In genomic region chr1:65691962-65692361, GRCh38 we compare ENCODE assay signal across 12 cellular contexts.
DNase-seq lines count a peak whose midpoint lies in the region; ATAC-seq and TF ChIP-seq lines count a peak whose summit lies in the region.
"Had no signal": no experiment of that assay in that cellular context is flagged by ENCODE, and none has a peak within 500 bp of the region (broad histone marks: within the 10 kb centered on the region; RNA-seq: fewer than 3 reads in every experiment).

No MANE protein-coding gene starts in this region.

- no peak overlapping the region for H2AFZ ChIP-seq in Karpas-422 (ENCODE audit: low read length)

- H3K27me3 ChIP-seq in Karpas-422 (ENCODE audit: low read length) = no peaks in the 10 kb centered on the region
- no peaks in the 10 kb centered on the region for H3K27me3 ChIP-seq in adipocyte (replicated peaks; ENCODE audit: control insufficient read depth, insufficient read depth, low read length)
- H3K27me3 ChIP-seq in left ventricle myocardium inferior (ENCODE audit: low read depth) = no peaks in the 10 kb centered on the region
- H3K27me3 ChIP-seq in suprapubic skin = no peaks in the 10 kb centered on the region
- H3K27me3 ChIP-seq: Peyer's patch had no signal

- 59% methylated on average over 3 of the region's 3 CpGs for WGBS in suprapubic skin

- no peaks in the 10 kb centered on the region for H3K36me3 ChIP-seq in Karpas-422 (ENCODE audit: insufficient read depth, low read length)
- H3K36me3 ChIP-seq in adipocyte (ENCODE audit: control insufficient read depth, insufficient read depth, low read length, severe bottlenecking) = no peaks in the 10 kb centered on the region
- H3K36me3 ChIP-seq in left ventricle myocardium inferior = no peaks in the 10 kb centered on the region
- H3K36me3 ChIP-seq in suprapubic skin = no peaks in the 10 kb centered on the region
- H3K36me3 ChIP-seq: Peyer's patch had no signal

- intact Hi-C loops in left ventricle myocardium inferior (cut with micrococcal nuclease) = no loop called here

- no peaks in the 10 kb centered on the region for H4K20me1 ChIP-seq in Karpas-422 (ENCODE audit: insufficient read depth, low read depth, low read length)

- H3K4me1 ChIP-seq in Karpas-422 (ENCODE audit: low read length) (no peaks in the 10 kb centered on the region), adipocyte (ENCODE audit: control insufficient read depth, insufficient read depth, low read length) (peaks cover 41% of the 10 kb centered on the region), left ventricle myocardium inferior (peaks cover 32% of the 10 kb centered on the region), suprapubic skin (peaks cover 17% of the 10 kb centered on the region)

- H3K9ac ChIP-seq in Karpas-422 (ENCODE audit: low read length) (no peak overlapping the region), adipocyte (ENCODE audit: low read length) (peak overlapping the region; percentile 25)

- H3K9me2 ChIP-seq in Karpas-422 (replicated peaks; ENCODE audit: insufficient read depth, low read length) = no peaks in the 10 kb centered on the region

- H3K9me3 ChIP-seq in Karpas-422 (ENCODE audit: low read length) (no peaks in the 10 kb centered on the region), adipocyte (ENCODE audit: control insufficient read depth, low read length) (no peaks in the 10 kb centered on the region), left ventricle myocardium inferior (replicated peaks) (no peaks in the 10 kb centered on the region), suprapubic skin (no peaks in the 10 kb centered on the region)
- H3K9me3 ChIP-seq: Peyer's patch had no signal

- H3K4me2 ChIP-seq in Karpas-422 (ENCODE audit: low read depth, low read length, poor library complexity, severe bottlenecking) = no peak overlapping the region

- H3K27ac ChIP-seq in Karpas-422 (ENCODE audit: low read length) (no peak overlapping the region), left ventricle myocardium inferior (replicated peaks) (peak overlapping the region; percentile 47), suprapubic skin (peak overlapping the region; percentile 38)
- H3K27ac ChIP-seq: Peyer's patch had no signal

- TF ChIP-seq POLR2A in suprapubic skin (IDR thresholded peaks at IDR 0.05) = no peak

- H3K79me2 ChIP-seq in Karpas-422 (ENCODE audit: low read length) = no peaks in the 10 kb centered on the region

- H3K4me3 ChIP-seq in Karpas-422 (ENCODE audit: low read length) (no peak overlapping the region), adipocyte (ENCODE audit: low read length) (no peak overlapping the region), left ventricle myocardium inferior (no peak overlapping the region), suprapubic skin (no peak overlapping the region)
- H3K4me3 ChIP-seq: Peyer's patch had no signal

- TF ChIP-seq CTCF in left ventricle myocardium inferior (IDR thresholded peaks at IDR 0.05; ENCODE audit: borderline replicate concordance) = no peak
- no peak for TF ChIP-seq CTCF in suprapubic skin (IDR thresholded peaks at IDR 0.05)

- DNase-seq in Karpas-422 (peak; percentile 28), adipocyte (ENCODE audit: low read depth) (peak; percentile 51), left ventricle myocardium inferior (no peak), suprapubic skin (ENCODE audit: low spot score in 2 of 2) (no peak), OCI-M1 (lab: John Stamatoyannopoulos, UW) (no peak), AG08395 (ENCODE audit: low spot score) (no peak), T-helper 9 cell (no peak)
- DNase-seq: activated CD8-positive, alpha-beta T cell treated with anti-CD3 and anti-CD28 coated beads for 36 hours; NCI-H2081; NCI-H526; Peyer's patch had no signal

- no peak for ATAC-seq in GM19023 (IDR thresholded peaks at IDR 0.05; ENCODE audit: unreplicated experiment)
- ATAC-seq: activated CD8-positive, alpha-beta T cell treated with anti-CD3 and anti-CD28 coated beads for 36 hours had no signal

- TF ChIP-seq EP300 in suprapubic skin (IDR thresholded peaks at IDR 0.05) = no peak

Comparison
In these comparisons a context has a peak if more than half of its experiments do, and no peak if none do; other contexts are left out.
1. DNase-seq: peak in Karpas-422 (single experiment) and adipocyte (single experiment); none in left ventricle myocardium inferior (single experiment), suprapubic skin (0 of 2), OCI-M1 (single experiment), AG08395 (single experiment) and T-helper 9 cell (single experiment).